Comparison of ENCODE assay signal across 16 cellular contexts in genomic region chr9:135883410-135884089, GRCh38. TPM values are rescaled to one million over a fixed set of nuclear protein-coding genes. Genes with fewer than 3 reads are reported as not detected.
A peak's percentile ranks its signal among the peaks of the same experiment; 100 is the strongest.
DNase-seq lines count a peak whose midpoint lies in the region; ATAC-seq and TF ChIP-seq lines count a peak whose summit lies in the region.
"Had no signal": no experiment of that assay in that cellular context is flagged by ENCODE, and none has a peak within 500 bp of the region (broad histone marks: within the 10 kb centered on the region; RNA-seq: fewer than 3 reads in every experiment).

No MANE protein-coding gene starts in this region.

- H3K27ac ChIP-seq in CD4-positive, alpha-beta memory T cell (ENCODE audit: low read depth, low read length), result no peak overlapping the region
- H3K27ac ChIP-seq: gastrocnemius medialis, Peyer's patch, spleen had no signal

- H3K4me3 ChIP-seq in CD4-positive, alpha-beta memory T cell (ENCODE audit: low read length in 2 of 2), result no peak overlapping the region
- H3K4me3 ChIP-seq: gastrocnemius medialis, Peyer's patch, spleen had no signal

- no peaks in the 10 kb centered on the region for H3K27me3 ChIP-seq in CD4-positive, alpha-beta memory T cell (ENCODE audit: insufficient read depth, low read length)
- H3K27me3 ChIP-seq: gastrocnemius medialis, Peyer's patch, spleen had no signal

- no peaks in the 10 kb centered on the region for H3K27me3 Mint-ChIP-seq in CD4-positive, alpha-beta memory T cell
- H3K27me3 Mint-ChIP-seq in brain (no peaks in the 10 kb centered on the region), osteocyte (ENCODE audit: unreplicated experiment) (no peaks in the 10 kb centered on the region)
- H3K27me3 Mint-ChIP-seq: activated naive CD8-positive, alpha-beta T cell treated with anti-CD3 and anti-CD28 coated beads, Interleukin-2, amount 10 ng/mL, durations not matched to agents 7 days and 5 days; central memory CD8-positive, alpha-beta T cell had no signal

- no peaks in the 10 kb centered on the region for H3K9me3 Mint-ChIP-seq in CD4-positive, alpha-beta memory T cell
- no peaks in the 10 kb centered on the region for H3K9me3 Mint-ChIP-seq in brain
- no peaks in the 10 kb centered on the region for H3K9me3 Mint-ChIP-seq in osteocyte (ENCODE audit: unreplicated experiment)
- H3K9me3 Mint-ChIP-seq: activated naive CD8-positive, alpha-beta T cell treated with anti-CD3 and anti-CD28 coated beads, Interleukin-2, amount 10 ng/mL, durations not matched to agents 7 days and 5 days; central memory CD8-positive, alpha-beta T cell had no signal

- TF ChIP-seq CTCF in brain (conservative IDR thresholded peaks at IDR 0.05) (no peak), osteocyte (IDR thresholded peaks at IDR 0.05) (no peak)

- H3K4me3 Mint-ChIP-seq in CD4-positive, alpha-beta memory T cell, result peak overlapping the region in 3 of 8 donors; percentile 3 to 29 (median 29)
- H3K4me3 Mint-ChIP-seq in brain (peak overlapping the region in 2 of 5 experiments; percentile 46 to 54), osteocyte (ENCODE audit: unreplicated experiment) (no peak overlapping the region)
- H3K4me3 Mint-ChIP-seq: activated naive CD8-positive, alpha-beta T cell treated with anti-CD3 and anti-CD28 coated beads, Interleukin-2, amount 10 ng/mL, durations not matched to agents 7 days and 5 days; central memory CD8-positive, alpha-beta T cell had no signal

- CTCF ChIA-PET in CD4-positive, alpha-beta memory T cell (lab: Charles Lee; ENCODE audit: partially characterized antibody), result no interaction called here

- no peaks in the 10 kb centered on the region for H3K9me3 ChIP-seq in CD4-positive, alpha-beta memory T cell (ENCODE audit: control insufficient read depth in 1 of 2, low read length in 2 of 2)
- H3K9me3 ChIP-seq: gastrocnemius medialis, Peyer's patch, spleen had no signal

- peak overlapping the region in 6 of 7 donors; percentile 48 to 86 (median 76) for H3K27ac Mint-ChIP-seq in CD4-positive, alpha-beta memory T cell
- H3K27ac Mint-ChIP-seq in brain (peak overlapping the region in 4 of 5 experiments; percentile 6 to 88 (median 42)), osteocyte (ENCODE audit: unreplicated experiment) (peak overlapping the region; percentile 13)
- H3K27ac Mint-ChIP-seq: activated naive CD8-positive, alpha-beta T cell treated with anti-CD3 and anti-CD28 coated beads, Interleukin-2, amount 10 ng/mL, durations not matched to agents 7 days and 5 days had no signal

- peaks cover 55% of the 10 kb centered on the region for H3K4me1 ChIP-seq in CD4-positive, alpha-beta memory T cell (ENCODE audit: insufficient read depth, low read length)

- POLR2A ChIA-PET in CD4-positive, alpha-beta memory T cell (lab: Charles Lee; ENCODE audit: partially characterized antibody), result no interaction called here

- peak in 4 of 5 donors; percentile 10 to 41 (median 26) for DNase-seq in CD4-positive, alpha-beta memory T cell
- DNase-seq in HUDEP-2 (lab: John Stamatoyannopoulos, UW; ENCODE audit: unreplicated experiment in 76 of 76) (peak in 51 of 76 experiments; percentile 2 to 63 (median 23)), osteocyte (ENCODE audit: extremely low spot score, unreplicated experiment) (no peak), GF-D8 (lab: John Stamatoyannopoulos, UW) (no peak), NCI-H2196 treated with DMSO at 0.1 percent for 48 hours (lab: John Stamatoyannopoulos, UW; ENCODE audit: unreplicated experiment) (no peak)
- DNase-seq: activated CD4-positive, CD25-positive, alpha-beta regulatory T cell; activated naive CD8-positive, alpha-beta T cell treated with anti-CD3 and anti-CD28 coated beads, Interleukin-2, amount 10 ng/mL, durations not matched to agents 7 days and 5 days; gastrocnemius medialis; NCI-H2029; NCI-H526 treated with DMSO at 0.1 percent for 48 hours; Peyer's patch; spleen; SW 1271 had no signal

- peaks cover 49 to 70% (median 63%) of the 10 kb centered on the region in 4 donors for H3K4me1 Mint-ChIP-seq in CD4-positive, alpha-beta memory T cell
- H3K4me1 Mint-ChIP-seq in brain (peaks cover 74% of the 10 kb centered on the region), osteocyte (ENCODE audit: unreplicated experiment) (peaks cover 56% of the 10 kb centered on the region)

- no peak for ATAC-seq in GM18511 (IDR thresholded peaks at IDR 0.05; ENCODE audit: unreplicated experiment)
- ATAC-seq: gastrocnemius medialis had no signal

- peaks cover 3 to 6% of the 10 kb centered on the region in 2 donors for H3K36me3 Mint-ChIP-seq in CD4-positive, alpha-beta memory T cell
- H3K36me3 Mint-ChIP-seq in brain (peaks cover 14% of the 10 kb centered on the region), osteocyte (ENCODE audit: unreplicated experiment) (peaks cover 3% of the 10 kb centered on the region)

- intact Hi-C loops in CD4-positive, alpha-beta memory T cell (cut with micrococcal nuclease), result no loop called here

- H3K36me3 ChIP-seq in CD4-positive, alpha-beta memory T cell (ENCODE audit: insufficient read depth, low read length), result no peaks in the 10 kb centered on the region

RNA-seq across cellular contexts. Expression of gene CAMSAP1, which starts 23.8 kb away (rescaled TPM):
- total RNA-seq in CD4-positive, alpha-beta memory T cell, result 10 to 100 TPM; 40.6 to 51.7 TPM
- 1 to 10 TPM in 1 of 2 donors, under 1 TPM in 1; 0.76 to 4.4 TPM for polyA plus RNA-seq in CD4-positive, alpha-beta memory T cell
- 44.7 TPM for polyA plus RNA-seq in brain (ENCODE audit: insufficient read depth, low read depth, low replicate concordance)
- 34.4 and 37.1 TPM in 2 replicates for total RNA-seq in osteocyte

Comparison
In these comparisons a context has a peak if more than half of its experiments do, and no peak if none do; other contexts are left out.
1. DNase-seq: peak in CD4-positive, alpha-beta memory T cell (4 of 5) and HUDEP-2 (51 of 76); none in osteocyte (single experiment), GF-D8 (single experiment) and NCI-H2196 treated with DMSO at 0.1 percent for 48 hours (single experiment).
2. H3K27ac Mint-ChIP-seq: peak in every context shown above with its lines; median percentile 76 in CD4-positive, alpha-beta memory T cell; 42 in brain; 13 in osteocyte.